Comparison of ENCODE assay signal across 7 cellular contexts in genomic region chr10:128047337-128047736, GRCh38.
A peak's percentile ranks its signal among the peaks of the same experiment; 100 is the strongest.
DNase-seq lines count a peak whose midpoint lies in the region; ATAC-seq, FAIRE-seq and TF ChIP-seq lines count a peak whose summit lies in the region.

No MANE protein-coding gene starts in this region.

- no peak overlapping the region for H3K9ac ChIP-seq in astrocyte (ENCODE audit: low read length)

- no peaks in the 10 kb centered on the region for H3K27me3 ChIP-seq in astrocyte (ENCODE audit: insufficient read depth, low read length)

- no peaks in the 10 kb centered on the region for H3K36me3 ChIP-seq in astrocyte (ENCODE audit: insufficient read depth, low read length)

- H3K4me2 ChIP-seq in astrocyte (ENCODE audit: low read length) = peak overlapping the region; percentile 45

- DNase-seq in T-helper 2 cell treated with Interferon-gamma antibody and Interleukin-4, amounts not matched to agents 5 μg/mL and 100 μg/mL, for 36 hours (ENCODE audit: low spot score) = peak; percentile 87
- DNase-seq in astrocyte (ENCODE audit: low read depth) = peak; percentile 35
- peak; percentile 89 to 94 for DNase-seq in left colon
- DNase-seq in stimulated activated CD4-positive, alpha-beta T cell treated with anti-CD3 and anti-CD28 coated beads, TNF-alpha, amount 100 ng/mL, for 48 hours (ENCODE audit: low read depth in 3 of 3) = peak; percentile 71 to 80 (median 73)
- DNase-seq in NCI-H2029 (lab: John Stamatoyannopoulos, UW) = no peak

- H3K4me1 ChIP-seq in astrocyte (ENCODE audit: insufficient read depth, low read length) = peaks cover 11% of the 10 kb centered on the region

- TF ChIP-seq CTCF in astrocyte (IDR thresholded peaks at IDR 0.05; ENCODE audit: insufficient read depth, low read depth, low read length) = no peak

- peaks cover 23% of the 10 kb centered on the region for H3K36me3 Mint-ChIP-seq in T-helper 2 cell treated with Interferon-gamma antibody and Interleukin-4, amounts not matched to agents 5 μg/mL and 100 μg/mL, for 36 hours (ENCODE audit: low read depth)
- peaks cover 9% of the 10 kb centered on the region for H3K36me3 Mint-ChIP-seq in astrocyte (ENCODE audit: low read depth, unreplicated experiment)

- H3K4me3 ChIP-seq in astrocyte (ENCODE audit: insufficient read depth, low read depth, low read length) = no peak overlapping the region

- TF ChIP-seq POLR2A in GM19193 (IDR thresholded peaks at IDR 0.05; ENCODE audit: extremely low read depth, insufficient read depth, insufficient read length) = peak; percentile 79

- peaks cover 35% of the 10 kb centered on the region for H3K4me1 Mint-ChIP-seq in T-helper 2 cell treated with Interferon-gamma antibody and Interleukin-4, amounts not matched to agents 5 μg/mL and 100 μg/mL, for 36 hours (ENCODE audit: low read depth)
- peaks cover 13% of the 10 kb centered on the region for H3K4me1 Mint-ChIP-seq in astrocyte (ENCODE audit: low read depth, unreplicated experiment)

- H4K20me1 ChIP-seq in astrocyte (ENCODE audit: insufficient read depth, low read length) = peaks cover 3% of the 10 kb centered on the region

- ATAC-seq in HG03280 (IDR thresholded peaks at IDR 0.05; ENCODE audit: unreplicated experiment) (peak; percentile 100), left colon (peak; percentile 99)

- H3K4me3 Mint-ChIP-seq in T-helper 2 cell treated with Interferon-gamma antibody and Interleukin-4, amounts not matched to agents 5 μg/mL and 100 μg/mL, for 36 hours = peak overlapping the region; percentile 91
- H3K4me3 Mint-ChIP-seq in astrocyte (ENCODE audit: unreplicated experiment) = peak overlapping the region; percentile 37

- peak overlapping the region; percentile 26 for H2AFZ ChIP-seq in astrocyte (ENCODE audit: low read depth, low read length)

- H3K27me3 Mint-ChIP-seq in T-helper 2 cell treated with Interferon-gamma antibody and Interleukin-4, amounts not matched to agents 5 μg/mL and 100 μg/mL, for 36 hours (ENCODE audit: low read depth) = no peaks in the 10 kb centered on the region
- H3K27me3 Mint-ChIP-seq in astrocyte (ENCODE audit: low read depth, unreplicated experiment) = no peaks in the 10 kb centered on the region

- H3K27ac Mint-ChIP-seq in T-helper 2 cell treated with Interferon-gamma antibody and Interleukin-4, amounts not matched to agents 5 μg/mL and 100 μg/mL, for 36 hours = peak overlapping the region; percentile 95
- peak overlapping the region; percentile 62 for H3K27ac Mint-ChIP-seq in astrocyte (ENCODE audit: unreplicated experiment)

- H3K9me3 Mint-ChIP-seq in T-helper 2 cell treated with Interferon-gamma antibody and Interleukin-4, amounts not matched to agents 5 μg/mL and 100 μg/mL, for 36 hours = no peaks in the 10 kb centered on the region
- peaks cover 2% of the 10 kb centered on the region for H3K9me3 Mint-ChIP-seq in astrocyte (ENCODE audit: unreplicated experiment)

- no peaks in the 10 kb centered on the region for H3K79me2 ChIP-seq in astrocyte (ENCODE audit: insufficient read depth, low read length)

- intact Hi-C loops in left colon (cut with DNase I, micrococcal nuclease) = no loop called here

- H3K9me3 ChIP-seq in astrocyte (ENCODE audit: insufficient read depth, low read depth, low read length) = no peaks in the 10 kb centered on the region

- FAIRE-seq in astrocyte (lab: Jason Lieb, UNC) = no peak

- H3K27ac ChIP-seq in astrocyte (ENCODE audit: low read depth, low read length) = no peak overlapping the region
